Comparison of ENCODE assay signal across 8 cellular contexts in genomic region chr1:198734323-198735008, GRCh38.
DNase-seq lines count a peak whose midpoint lies in the region; ATAC-seq, FAIRE-seq and TF ChIP-seq lines count a peak whose summit lies in the region.

No MANE protein-coding gene starts in this region.

- ATAC-seq in GM19463 (IDR thresholded peaks at IDR 0.05; ENCODE audit: unreplicated experiment) (peak; percentile 95), HG03108 (IDR thresholded peaks at IDR 0.05; ENCODE audit: unreplicated experiment) (peak; percentile 92)

- H3K36me3 Mint-ChIP-seq in activated T-helper 2 cell treated with anti-CD3 and anti-CD28 coated beads, Interferon-gamma antibody, Interleukin-2, Interleukin-4, amounts not matched to agents 10 μg/mL and 5 μg/mL and 100 μg/mL, durations not matched to agents 14 hours and 24 hours and 36 hours (ENCODE audit: low read depth): peaks cover 88% of the 10 kb centered on the region

- intact Hi-C loops in activated T-helper 2 cell treated with anti-CD3 and anti-CD28 coated beads, Interferon-gamma antibody, Interleukin-2, Interleukin-4, amounts not matched to agents 10 μg/mL and 5 μg/mL and 100 μg/mL, durations not matched to agents 14 hours and 24 hours and 36 hours (cut with micrococcal nuclease): loop anchor here (1.0 to 5.0 kb wide), 6 partner anchors 52 to 492 kb away; no protein-coding TSS in a partner anchor

- H3K27me3 Mint-ChIP-seq in activated T-helper 2 cell treated with anti-CD3 and anti-CD28 coated beads, Interferon-gamma antibody, Interleukin-2, Interleukin-4, amounts not matched to agents 10 μg/mL and 5 μg/mL and 100 μg/mL, durations not matched to agents 14 hours and 24 hours and 36 hours (ENCODE audit: low read depth): no peaks in the 10 kb centered on the region

- H3K9me3 Mint-ChIP-seq in activated T-helper 2 cell treated with anti-CD3 and anti-CD28 coated beads, Interferon-gamma antibody, Interleukin-2, Interleukin-4, amounts not matched to agents 10 μg/mL and 5 μg/mL and 100 μg/mL, durations not matched to agents 14 hours and 24 hours and 36 hours: peaks cover 31% of the 10 kb centered on the region

- H3K4me3 Mint-ChIP-seq in activated T-helper 2 cell treated with anti-CD3 and anti-CD28 coated beads, Interferon-gamma antibody, Interleukin-2, Interleukin-4, amounts not matched to agents 10 μg/mL and 5 μg/mL and 100 μg/mL, durations not matched to agents 14 hours and 24 hours and 36 hours (ENCODE audit: low read depth): no peak overlapping the region

- no peak for TF ChIP-seq POLR2A in GM12892 (IDR thresholded peaks at IDR 0.05; ENCODE audit: low read depth, low read length)

- H3K4me1 Mint-ChIP-seq in activated T-helper 2 cell treated with anti-CD3 and anti-CD28 coated beads, Interferon-gamma antibody, Interleukin-2, Interleukin-4, amounts not matched to agents 10 μg/mL and 5 μg/mL and 100 μg/mL, durations not matched to agents 14 hours and 24 hours and 36 hours (ENCODE audit: low read depth): peaks cover 62% of the 10 kb centered on the region

- peak overlapping the region; percentile 73 for H3K27ac Mint-ChIP-seq in activated T-helper 2 cell treated with anti-CD3 and anti-CD28 coated beads, Interferon-gamma antibody, Interleukin-2, Interleukin-4, amounts not matched to agents 10 μg/mL and 5 μg/mL and 100 μg/mL, durations not matched to agents 14 hours and 24 hours and 36 hours

- DNase-seq in GM12892 (ENCODE audit: insufficient read length) (no peak), NCI-H2081 (lab: John Stamatoyannopoulos, UW) (no peak), DMS153 treated with DMSO at 0.1 percent for 48 hours (lab: John Stamatoyannopoulos, UW; ENCODE audit: unreplicated experiment) (no peak), NCI-H1436 (lab: John Stamatoyannopoulos, UW) (no peak)
- DNase-seq in activated T-helper 2 cell treated with anti-CD3 and anti-CD28 coated beads, Interferon-gamma antibody, Interleukin-2, Interleukin-4, amounts not matched to agents 10 μg/mL and 5 μg/mL and 100 μg/mL, durations not matched to agents 14 hours and 24 hours and 36 hours (ENCODE audit: low spot score): no peak
- no peak for DNase-seq in activated CD4-positive, CD25-positive, alpha-beta regulatory T cell (lab: John Stamatoyannopoulos, UW)

- peak; percentile 76 for FAIRE-seq in GM12892 (lab: Jason Lieb, UNC)
